In genomic region chr1:119662034-119662437, GRCh38 we compare ENCODE assay signal across 11 cellular contexts. TPM values are rescaled to one million over a fixed set of nuclear protein-coding genes. Genes with fewer than 3 reads are reported as not detected.
DNase-seq lines count a peak whose midpoint lies in the region; ATAC-seq, FAIRE-seq and TF ChIP-seq lines count a peak whose summit lies in the region.
"Had no signal": no experiment of that assay in that cellular context is flagged by ENCODE, and none has a peak within 500 bp of the region (broad histone marks: within the 10 kb centered on the region; RNA-seq: fewer than 3 reads in every experiment).

No MANE protein-coding gene starts in this region.

- H3K27ac Mint-ChIP-seq in CD8-positive, alpha-beta memory T cell: peak overlapping the region in 1 of 8 donors; percentile 51

- H3K36me3 Mint-ChIP-seq in CD8-positive, alpha-beta memory T cell: no peaks in the 10 kb centered on the region

- no peak overlapping the region for H3K4me3 ChIP-seq in prostate gland
- no peak overlapping the region for H3K4me3 ChIP-seq in CD8-positive, alpha-beta memory T cell (ENCODE audit: low read length)

- peaks cover 14% of the 10 kb centered on the region for H3K4me1 ChIP-seq in prostate gland (replicated peaks)
- H3K4me1 ChIP-seq in CD8-positive, alpha-beta memory T cell (ENCODE audit: insufficient read depth, low read length): no peaks in the 10 kb centered on the region

- TF ChIP-seq POLR2A in prostate gland (IDR thresholded peaks at IDR 0.05): no peak

- no peaks in the 10 kb centered on the region for H3K9me3 Mint-ChIP-seq in CD8-positive, alpha-beta memory T cell

- H3K9me3 ChIP-seq in prostate gland: no peaks in the 10 kb centered on the region
- H3K9me3 ChIP-seq in CD8-positive, alpha-beta memory T cell (ENCODE audit: low read length): no peaks in the 10 kb centered on the region
- H3K9me3 ChIP-seq: SK-N-SH had no signal

- intact Hi-C loops in prostate gland (cut with DNase I): loop anchor here (2.0 kb wide), 1 partner anchor 49 kb away; no protein-coding TSS in a partner anchor
- intact Hi-C loops in left ventricle myocardium superior (cut with micrococcal nuclease): loop anchor here (2.0 kb wide), 1 partner anchor 49 kb away; no protein-coding TSS in a partner anchor

- no peaks in the 10 kb centered on the region for H3K36me3 ChIP-seq in prostate gland
- H3K36me3 ChIP-seq in CD8-positive, alpha-beta memory T cell (ENCODE audit: insufficient read depth, low read length): no peaks in the 10 kb centered on the region

- POLR2A ChIA-PET in CD8-positive, alpha-beta memory T cell (lab: Charles Lee): interaction anchor here (0.6 kb wide), 1 partner anchor 21 kb away, joined by 5 read pairs; no protein-coding TSS in a partner anchor

- H3K27ac ChIP-seq in prostate gland: peak overlapping the region; percentile 77 to 83
- no peak overlapping the region for H3K27ac ChIP-seq in CD8-positive, alpha-beta memory T cell (ENCODE audit: low read depth, low read length)

- TF ChIP-seq CTCF in prostate gland (IDR thresholded peaks at IDR 0.05): no peak

- H3K4me1 Mint-ChIP-seq in CD8-positive, alpha-beta memory T cell: no peaks in the 10 kb centered on the region

- WGBS in prostate gland: 60% methylated on average over 3 of the region's 3 CpGs

- DNase-seq in prostate gland (ENCODE audit: low spot score) (no peak), HTR-8/SVneo (ENCODE audit: insufficient read length, low spot score) (no peak), SK-N-DZ (ENCODE audit: low spot score) (no peak), left ventricle myocardium superior (no peak)
- no peak for DNase-seq in CD8-positive, alpha-beta memory T cell
- DNase-seq: hippocampal formation; SK-N-SH; stimulated activated naive CD4-positive, alpha-beta T cell had no signal

- H3K27me3 ChIP-seq in prostate gland (replicated peaks; ENCODE audit: insufficient read depth): no peaks in the 10 kb centered on the region
- H3K27me3 ChIP-seq in CD8-positive, alpha-beta memory T cell (ENCODE audit: insufficient read depth, low read length, poor library complexity, severe bottlenecking): peaks cover 5% of the 10 kb centered on the region

- peaks cover 9 to 25% of the 10 kb centered on the region in 2 donors for H3K27me3 Mint-ChIP-seq in CD8-positive, alpha-beta memory T cell

- no peak overlapping the region for H3K4me3 Mint-ChIP-seq in CD8-positive, alpha-beta memory T cell

- ATAC-seq in GM18909 (IDR thresholded peaks at IDR 0.05; ENCODE audit: poor library complexity, unreplicated experiment): peak; percentile 66
- peak; percentile 70 for ATAC-seq in GM21737 (IDR thresholded peaks at IDR 0.05; ENCODE audit: unreplicated experiment)
- ATAC-seq in HG03159 (IDR thresholded peaks at IDR 0.05; ENCODE audit: unreplicated experiment): peak; percentile 60
- no peak for ATAC-seq in left ventricle myocardium superior

- CTCF ChIA-PET in CD8-positive, alpha-beta memory T cell (lab: Charles Lee): interaction anchor here (1.0 kb wide), 1 partner anchor 13 kb away, joined by 3 read pairs; no protein-coding TSS in a partner anchor

- FAIRE-seq in HTR-8/SVneo (lab: Jason Lieb, UNC): no peak

RNA-seq across cellular contexts. Expression of gene ZNF697, which starts 14.0 kb away (rescaled TPM):
- total RNA-seq in prostate gland (10 to 100 TPM; 17.4 to 25.6 TPM), left ventricle myocardium superior (11.5 TPM)
- under 1 TPM; 0.72 to 0.78 TPM for total RNA-seq in CD8-positive, alpha-beta memory T cell
- polyA plus RNA-seq in CD8-positive, alpha-beta memory T cell: not detected
- 5.4 and 6.7 TPM in 2 replicates for polyA plus RNA-seq in SK-N-DZ (2014; cell fraction: cytosol; rRNA removed)
- 5.3 and 5.4 TPM in 2 replicates for polyA plus RNA-seq in SK-N-DZ (2014; cell fraction: nucleus; rRNA removed)

RNA-seq across cellular contexts. Expression of gene PHGDH, which starts 49.7 kb away (rescaled TPM):
- 100 to 1,000 TPM; 185 to 307 TPM for total RNA-seq in prostate gland
- total RNA-seq in CD8-positive, alpha-beta memory T cell: 10 to 100 TPM; 78.4 to 82.5 TPM
- polyA plus RNA-seq in CD8-positive, alpha-beta memory T cell: 10.5 TPM
- polyA plus RNA-seq in SK-N-DZ (2014; cell fraction: cytosol; rRNA removed): 193 and 200 TPM in 2 replicates
- polyA plus RNA-seq in SK-N-DZ (2014; cell fraction: nucleus; rRNA removed): 90.9 and 154 TPM in 2 replicates
- 7.8 TPM for total RNA-seq in left ventricle myocardium superior
